22 cellular contexts compared by ENCODE assay signal in the genomic region with DNA sequence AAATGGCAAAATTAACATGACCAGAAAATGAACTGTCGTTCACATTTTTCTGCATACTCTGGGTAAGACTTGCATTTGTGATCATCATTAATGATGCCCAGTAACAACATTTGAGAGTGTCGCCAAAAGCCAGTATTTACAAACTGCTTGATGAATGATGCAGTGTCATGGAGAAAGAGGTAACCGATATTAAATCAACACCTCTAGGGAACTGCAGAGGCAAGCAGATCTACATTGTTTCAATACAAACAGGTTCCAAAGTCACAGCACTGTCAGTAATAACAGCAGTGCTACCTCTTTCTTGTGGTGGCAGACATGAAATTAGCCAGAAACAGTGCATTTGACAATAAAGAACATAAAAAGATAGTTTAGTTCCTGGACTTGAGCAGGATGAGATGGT.
DNase-seq lines count a peak whose midpoint lies in the region; ATAC-seq, FAIRE-seq and TF ChIP-seq lines count a peak whose summit lies in the region.
"Had no signal": no experiment of that assay in that cellular context is flagged by ENCODE, and none has a peak within 500 bp of the region (broad histone marks: within the 10 kb centered on the region; RNA-seq: fewer than 3 reads in every experiment).

No MANE protein-coding gene starts in this region.

- H3K79me2 ChIP-seq in keratinocyte (ENCODE audit: control insufficient read depth, insufficient read depth, low read length), result no peaks in the 10 kb centered on the region

- H3K9me1 ChIP-seq in keratinocyte (ENCODE audit: control insufficient read depth, extremely low read depth, insufficient read depth, low read length), result no peaks in the 10 kb centered on the region

- TF ChIP-seq CTCF in keratinocyte (optimal IDR thresholded peaks at IDR 0.05 in 1 of 3, IDR thresholded peaks at IDR 0.05 in 1 of 3, conservative IDR thresholded peaks at IDR 0.05 in 1 of 3; ENCODE audit: extremely low read depth in 1 of 3, insufficient read depth in 2 of 3, low read length in 3 of 3), result no peak

- peak; percentile 46 for DNase-seq in NCI-H1092 treated with DMSO at 0.1 percent for 48 hours (lab: John Stamatoyannopoulos, UW)
- DNase-seq in NCI-H1092 (lab: John Stamatoyannopoulos, UW), result no peak
- peak; percentile 1 for DNase-seq in NCI-H1417 treated with DMSO at 0.1 percent for 48 hours (lab: John Stamatoyannopoulos, UW)
- peak; percentile 70 for DNase-seq in NCI-H748 (lab: John Stamatoyannopoulos, UW; ENCODE audit: unreplicated experiment)
- no peak for DNase-seq in keratinocyte (ENCODE audit: low read depth, low spot score)
- DNase-seq in stimulated activated CD4-positive, alpha-beta T cell treated with anti-CD3 and anti-CD28 coated beads, Interleukin-2, amount 100 ng/mL, for 24 hours, result no peak
- DNase-seq in Kasumi-1 (lab: John Stamatoyannopoulos, UW), result no peak
- DNase-seq: Calu3; CD4-positive, CD25-positive, alpha-beta regulatory T cell; DND-41; KBM-7; NCI-H1048; NCI-H187; NCI-H226; Peyer's patch; SK-N-SH; T-cell had no signal

- no peaks in the 10 kb centered on the region for H4K20me1 ChIP-seq in keratinocyte (ENCODE audit: control insufficient read depth, extremely low read depth, insufficient read depth, low read length)

- H3K4me3 ChIP-seq in keratinocyte (ENCODE audit: control insufficient read depth in 2 of 3, extremely low read depth in 1 of 3, insufficient read depth in 2 of 3, low read depth in 1 of 3, low read length in 3 of 3), result no peak overlapping the region
- H3K4me3 ChIP-seq: GM23338, Peyer's patch had no signal

- no peak for ATAC-seq in HG02938 (IDR thresholded peaks at IDR 0.05; ENCODE audit: unreplicated experiment)
- ATAC-seq: GM23338, Right ventricle myocardium inferior, T-cell had no signal

- dilution Hi-C loops in keratinocyte (cut with MboI; ENCODE audit: extremely low pct_ligation_motif_present, low sequenced_read_pairs), result no loop called here

- no peak overlapping the region for H3K27ac ChIP-seq in keratinocyte (ENCODE audit: control insufficient read depth, insufficient read depth, low read length)
- H3K27ac ChIP-seq: 22Rv1, Peyer's patch had no signal

- H3K4me2 ChIP-seq in keratinocyte (ENCODE audit: control insufficient read depth, extremely low read depth, insufficient read depth, low read depth, low read length), result no peak overlapping the region
- H3K4me2 ChIP-seq: GM23338, SK-N-SH had no signal

- H3K27me3 ChIP-seq in keratinocyte (ENCODE audit: control insufficient read depth, extremely low read depth, insufficient read depth, low read length), result no peaks in the 10 kb centered on the region
- H3K27me3 ChIP-seq: Peyer's patch had no signal

- FAIRE-seq in keratinocyte (lab: Jason Lieb, UNC), result peak; percentile 5
- FAIRE-seq: G401.6 had no signal

- no peak overlapping the region for H2AFZ ChIP-seq in keratinocyte (ENCODE audit: control insufficient read depth, low read length)
- H2AFZ ChIP-seq: GM23338 had no signal

- H3K36me3 ChIP-seq in keratinocyte (ENCODE audit: control insufficient read depth in 2 of 2, extremely low read depth in 1 of 2, insufficient read depth in 2 of 2, low read length in 2 of 2), result no peaks in the 10 kb centered on the region
- H3K36me3 ChIP-seq: Peyer's patch had no signal

- no peaks in the 10 kb centered on the region for H3K4me1 ChIP-seq in keratinocyte (ENCODE audit: control insufficient read depth, extremely low read depth, insufficient read depth, low read length)
- H3K4me1 ChIP-seq: Peyer's patch had no signal

- H3K9ac ChIP-seq in keratinocyte (ENCODE audit: control insufficient read depth, extremely low read depth, insufficient read depth, low read length), result no peak overlapping the region
- H3K9ac ChIP-seq: SK-N-SH had no signal

- no peaks in the 10 kb centered on the region for H3K9me3 ChIP-seq in keratinocyte (ENCODE audit: control insufficient read depth, low read depth, low read length)
- H3K9me3 ChIP-seq: Peyer's patch, SK-N-SH had no signal

Comparison
In these comparisons a context has a peak if more than half of its experiments do, and no peak if none do; other contexts are left out.
1. DNase-seq: peak in NCI-H1092 treated with DMSO at 0.1 percent for 48 hours (single experiment), NCI-H1417 treated with DMSO at 0.1 percent for 48 hours (single experiment) and NCI-H748 (single experiment); none in NCI-H1092 (single experiment), keratinocyte (single experiment), stimulated activated CD4-positive, alpha-beta T cell treated with anti-CD3 and anti-CD28 coated beads, Interleukin-2, amount 100 ng/mL, for 24 hours (0 of 2) and Kasumi-1 (0 of 2).